Comparison of ENCODE assay signal across 12 cellular contexts in the genomic region with DNA sequence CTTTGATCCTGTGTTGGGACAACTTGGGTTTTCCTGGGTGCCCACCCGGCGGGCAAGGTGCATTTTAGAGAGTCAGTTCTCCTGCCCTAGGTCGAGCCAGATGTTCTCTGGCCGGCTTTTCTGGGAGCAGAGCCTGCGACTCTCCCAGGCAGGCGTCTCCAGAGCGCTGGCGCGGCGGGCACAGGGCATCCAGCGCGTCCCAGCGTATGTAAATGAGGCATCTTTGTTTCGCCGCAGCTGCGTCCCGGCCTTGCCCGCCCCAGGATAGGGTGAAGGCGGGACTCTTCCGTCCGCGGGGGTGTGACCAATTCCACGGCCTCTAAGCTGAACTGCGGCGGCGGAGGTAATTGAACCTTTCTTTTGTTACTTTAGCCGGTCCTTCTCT. TPM values are rescaled to one million over a fixed set of nuclear protein-coding genes. Genes with fewer than 3 reads are reported as not detected.
DNase-seq lines count a peak whose midpoint lies in the region; ATAC-seq and TF ChIP-seq lines count a peak whose summit lies in the region.
"Had no signal": no experiment of that assay in that cellular context is flagged by ENCODE, and none has a peak within 500 bp of the region (broad histone marks: within the 10 kb centered on the region; RNA-seq: fewer than 3 reads in every experiment).

No MANE protein-coding gene starts in this region.

- ATAC-seq in naive thymus-derived CD8-positive, alpha-beta T cell: no peak
- ATAC-seq in HG03439 (IDR thresholded peaks at IDR 0.05; ENCODE audit: unreplicated experiment): no peak

- H3K27ac Mint-ChIP-seq in naive thymus-derived CD8-positive, alpha-beta T cell: no peak overlapping the region
- H3K27ac Mint-ChIP-seq: activated B cell treated with CpG ODN at 0.5 μM for 24 hours; activated naive CD8-positive, alpha-beta T cell treated with anti-CD3 and anti-CD28 coated beads for 36 hours; IgD-negative memory B cell had no signal

- DNase-seq in DMS53 (lab: John Stamatoyannopoulos, UW) (peak; percentile 90), NCI-H2196 treated with DMSO at 0.1 percent for 48 hours (lab: John Stamatoyannopoulos, UW; ENCODE audit: unreplicated experiment) (peak; percentile 15), fibroblast of mammary gland (ENCODE audit: low read depth) (no peak), midbrain (lab: John Stamatoyannopoulos, UW) (peak; percentile 19), NCI-H345 treated with DMSO at 0.1 percent for 48 hours (lab: John Stamatoyannopoulos, UW; ENCODE audit: unreplicated experiment) (no peak), NCI-H748 (lab: John Stamatoyannopoulos, UW; ENCODE audit: unreplicated experiment) (no peak)
- DNase-seq in naive thymus-derived CD8-positive, alpha-beta T cell: no peak
- DNase-seq: activated B cell treated with CpG ODN at 0.5 μM for 24 hours; activated naive CD8-positive, alpha-beta T cell treated with anti-CD3 and anti-CD28 coated beads for 36 hours had no signal

- peaks cover 0 to 32% (median 2%) of the 10 kb centered on the region in 3 donors for H3K36me3 Mint-ChIP-seq in naive thymus-derived CD8-positive, alpha-beta T cell
- H3K36me3 Mint-ChIP-seq: activated naive CD8-positive, alpha-beta T cell treated with anti-CD3 and anti-CD28 coated beads for 36 hours; IgD-negative memory B cell had no signal

- peaks cover 0 to 41% (median 12%) of the 10 kb centered on the region in 9 donors for H3K9me3 Mint-ChIP-seq in naive thymus-derived CD8-positive, alpha-beta T cell

- no peak overlapping the region for H3K4me3 Mint-ChIP-seq in naive thymus-derived CD8-positive, alpha-beta T cell
- H3K4me3 Mint-ChIP-seq: activated B cell treated with CpG ODN at 0.5 μM for 24 hours; activated naive CD8-positive, alpha-beta T cell treated with anti-CD3 and anti-CD28 coated beads for 36 hours; IgD-negative memory B cell had no signal

- peaks cover 0 to 3% (median 1%) of the 10 kb centered on the region in 4 donors for H3K4me1 Mint-ChIP-seq in naive thymus-derived CD8-positive, alpha-beta T cell
- H3K4me1 Mint-ChIP-seq: activated B cell treated with CpG ODN at 0.5 μM for 24 hours; activated naive CD8-positive, alpha-beta T cell treated with anti-CD3 and anti-CD28 coated beads for 36 hours had no signal

- H3K27me3 Mint-ChIP-seq in naive thymus-derived CD8-positive, alpha-beta T cell: peaks cover 37 to 58% (median 50%) of the 10 kb centered on the region in 5 donors

- TF ChIP-seq CTCF in fibroblast of mammary gland (conservative IDR thresholded peaks at IDR 0.05; ENCODE audit: control insufficient read depth, insufficient read depth, low read depth, low read length): no peak

- POLR2A ChIA-PET in naive thymus-derived CD8-positive, alpha-beta T cell (lab: Charles Lee): no interaction called here

- peak overlapping the region; percentile 15 for H3K4me3 ChIP-seq in fibroblast of mammary gland (ENCODE audit: control insufficient read depth, low read depth, low read length)
- H3K4me3 ChIP-seq: prostate gland had no signal

RNA-seq across cellular contexts. Expression of a gene that starts 9.1 kb away (rescaled TPM):
- total RNA-seq in naive thymus-derived CD8-positive, alpha-beta T cell: not detected
- polyA plus RNA-seq in naive thymus-derived CD8-positive, alpha-beta T cell: not detected
- total RNA-seq: activated naive CD8-positive, alpha-beta T cell treated with anti-CD3 and anti-CD28 coated beads for 36 hours had no signal
- polyA plus RNA-seq: IgD-negative memory B cell had no signal

Comparison
In these comparisons a context has a peak if more than half of its experiments do, and no peak if none do; other contexts are left out.
1. DNase-seq: peak in DMS53 (single experiment), NCI-H2196 treated with DMSO at 0.1 percent for 48 hours (single experiment) and midbrain (single experiment); none in fibroblast of mammary gland (single experiment), NCI-H345 treated with DMSO at 0.1 percent for 48 hours (single experiment), NCI-H748 (single experiment) and naive thymus-derived CD8-positive, alpha-beta T cell (0 of 10).